Comparison of ENCODE assay signal across 2 cellular contexts in the genomic region with DNA sequence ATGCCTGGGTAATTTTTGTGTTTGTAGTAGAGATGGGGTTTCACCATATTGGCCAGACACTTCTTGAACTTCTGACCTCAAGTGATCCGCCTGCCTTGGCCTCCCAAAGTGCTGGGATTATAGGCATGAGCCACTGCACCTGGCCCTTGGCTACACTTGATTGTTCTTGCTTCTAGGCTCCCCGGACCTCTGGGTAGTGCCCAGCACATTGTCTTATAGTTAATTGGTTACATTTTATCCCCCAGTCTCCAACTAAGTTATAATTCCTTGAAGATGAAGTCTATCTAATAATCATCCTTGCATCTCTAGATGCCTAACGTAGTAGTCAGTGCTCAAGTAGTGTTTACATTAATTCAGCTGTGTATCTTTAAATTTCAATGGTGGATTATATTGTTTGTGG.
TF ChIP-seq lines count a peak whose summit lies in the region.

No MANE protein-coding gene starts in this region.

TF ChIP-seq in HepG2, 621 proteins besides CTCF, POLR2A, EP300 and RAD21:
- no peak for TF ChIP-seq ZNF280D (CRISPR knock-in tag; IDR thresholded peaks at IDR 0.05)
- TF ChIP-seq PLSCR1 (CRISPR knock-in tag; IDR thresholded peaks at IDR 0.05; ENCODE audit: borderline replicate concordance) = no peak
- TF ChIP-seq TAF1 (CRISPR knock-in tag; IDR thresholded peaks at IDR 0.05) = no peak
- no peak for TF ChIP-seq ZFP90 (CRISPR knock-in tag; IDR thresholded peaks at IDR 0.05; ENCODE audit: borderline replicate concordance)
- TF ChIP-seq ELF4 (CRISPR knock-in tag; IDR thresholded peaks at IDR 0.05; ENCODE audit: borderline replicate concordance) = no peak
- no peak for TF ChIP-seq PAXIP1 (CRISPR knock-in tag; conservative IDR thresholded peaks at IDR 0.05)
- TF ChIP-seq KAT2B (IDR thresholded peaks at IDR 0.05; ENCODE audit: borderline replicate concordance, low read depth, low read length) = no peak
- no peak for TF ChIP-seq MTF2 (CRISPR knock-in tag; IDR thresholded peaks at IDR 0.05; ENCODE audit: borderline replicate concordance)
- TF ChIP-seq TEAD2 (CRISPR knock-in tag; IDR thresholded peaks at IDR 0.05) = no peak

TF ChIP-seq in WTC11, 78 proteins besides CTCF, POLR2A, EP300 and RAD21:
- TF ChIP-seq NFYB (CRISPR knock-in tag; conservative IDR thresholded peaks at IDR 0.05; ENCODE audit: low read depth) (no peak), MYBL2 (CRISPR knock-in tag; IDR thresholded peaks at IDR 0.05) (no peak), KAT7 (CRISPR knock-in tag; IDR thresholded peaks at IDR 0.05; ENCODE audit: borderline replicate concordance) (no peak), ERG (CRISPR knock-in tag; IDR thresholded peaks at IDR 0.05) (no peak), PRDM15 (CRISPR knock-in tag; IDR thresholded peaks at IDR 0.05) (no peak), HMGXB4 (CRISPR knock-in tag; IDR thresholded peaks at IDR 0.05) (no peak), JUN (CRISPR knock-in tag; IDR thresholded peaks at IDR 0.05) (no peak), ZNF671 (CRISPR knock-in tag; IDR thresholded peaks at IDR 0.05) (no peak), NFATC4 (CRISPR knock-in tag; IDR thresholded peaks at IDR 0.05) (no peak), OVOL2 (CRISPR knock-in tag; IDR thresholded peaks at IDR 0.05; ENCODE audit: borderline replicate concordance) (no peak), ZNF263 (CRISPR knock-in tag; IDR thresholded peaks at IDR 0.05; ENCODE audit: low read depth) (no peak), SMAD4 (CRISPR knock-in tag; IDR thresholded peaks at IDR 0.05) (no peak), ELF4 (CRISPR knock-in tag; IDR thresholded peaks at IDR 0.05; ENCODE audit: low read depth) (no peak), PRRX2 (CRISPR knock-in tag; IDR thresholded peaks at IDR 0.05) (no peak), MXD4 (CRISPR knock-in tag; IDR thresholded peaks at IDR 0.05; ENCODE audit: borderline replicate concordance) (no peak), TEAD1 (CRISPR knock-in tag; IDR thresholded peaks at IDR 0.05) (no peak)
- TF ChIP-seq, protein P1, sequence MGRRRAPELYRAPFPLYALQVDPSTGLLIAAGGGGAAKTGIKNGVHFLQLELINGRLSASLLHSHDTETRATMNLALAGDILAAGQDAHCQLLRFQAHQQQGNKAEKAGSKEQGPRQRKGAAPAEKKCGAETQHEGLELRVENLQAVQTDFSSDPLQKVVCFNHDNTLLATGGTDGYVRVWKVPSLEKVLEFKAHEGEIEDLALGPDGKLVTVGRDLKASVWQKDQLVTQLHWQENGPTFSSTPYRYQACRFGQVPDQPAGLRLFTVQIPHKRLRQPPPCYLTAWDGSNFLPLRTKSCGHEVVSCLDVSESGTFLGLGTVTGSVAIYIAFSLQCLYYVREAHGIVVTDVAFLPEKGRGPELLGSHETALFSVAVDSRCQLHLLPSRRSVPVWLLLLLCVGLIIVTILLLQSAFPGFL (CRISPR knock-in tag; IDR thresholded peaks at IDR 0.05; ENCODE audit: borderline replicate concordance) = no peak
- TF ChIP-seq, protein P2, sequence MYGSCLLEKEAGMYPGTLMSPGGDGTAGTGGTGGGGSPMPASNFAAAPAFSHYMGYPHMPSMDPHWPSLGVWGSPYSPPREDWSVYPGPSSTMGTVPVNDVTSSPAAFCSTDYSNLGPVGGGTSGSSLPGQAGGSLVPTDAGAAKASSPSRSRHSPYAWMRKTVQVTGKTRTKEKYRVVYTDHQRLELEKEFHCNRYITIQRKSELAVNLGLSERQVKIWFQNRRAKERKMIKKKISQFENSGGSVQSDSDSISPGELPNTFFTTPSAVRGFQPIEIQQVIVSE (CRISPR knock-in tag; IDR thresholded peaks at IDR 0.05; ENCODE audit: borderline replicate concordance) = no peak
- TF ChIP-seq, protein P3, sequence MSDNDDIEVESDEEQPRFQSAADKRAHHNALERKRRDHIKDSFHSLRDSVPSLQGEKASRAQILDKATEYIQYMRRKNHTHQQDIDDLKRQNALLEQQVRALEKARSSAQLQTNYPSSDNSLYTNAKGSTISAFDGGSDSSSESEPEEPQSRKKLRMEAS (CRISPR knock-in tag; IDR thresholded peaks at IDR 0.05) = no peak
